ENCODE assay signal across 25 cellular contexts in genomic region chr11:531826-532511, GRCh38. TPM values are rescaled to one million over a fixed set of nuclear protein-coding genes. Genes with fewer than 3 reads are reported as not detected.
DNase-seq lines count a peak whose midpoint lies in the region; ATAC-seq, FAIRE-seq and TF ChIP-seq lines count a peak whose summit lies in the region.
"Had no signal": no experiment of that assay in that cellular context is flagged by ENCODE, and none has a peak within 500 bp of the region (broad histone marks: within the 10 kb centered on the region; RNA-seq: fewer than 3 reads in every experiment).

No MANE protein-coding gene starts in this region.

- H4K20me1 ChIP-seq in HepG2 (ENCODE audit: insufficient read depth, low read length): no peaks in the 10 kb centered on the region; the same call in 1 of the 2 replicates

- ATAC-seq in HepG2 (no peak), right lobe of liver (no peak), left lobe of liver (no peak), HG02642 (IDR thresholded peaks at IDR 0.05; ENCODE audit: poor library complexity, unreplicated experiment) (no peak)
- ATAC-seq: stimulated activated naive CD8-positive, alpha-beta T cell treated with anti-CD3 and anti-CD28 coated beads, Interleukin-15, amount 100 ng/mL, for 72 hours; T-helper 17 cell had no signal

- TF ChIP-seq POLR2A in HepG2 (IDR thresholded peaks at IDR 0.05; ENCODE audit: insufficient read depth in 1 of 2, low read depth in 2 of 2, low read length in 2 of 2): no peak
- TF ChIP-seq POLR2A in right lobe of liver (IDR thresholded peaks at IDR 0.05): no peak

- CTCF ChIA-PET in HepG2 (lab: Yijun Ruan, JAX; ENCODE audit: low intra/inter-chr PET ratio, low total read pairs): no interaction called here

- no TSS peak for BruUV-seq in HepG2 (replicated peaks; lab: Mats Ljungman, UMichigan)

- H3K36me3 Mint-ChIP-seq in activated T-helper 1 cell treated with anti-CD3 and anti-CD28 coated beads, Interleukin-12 subunit alpha, Interleukin-12 subunit beta, Interleukin-2, Interleukin-4 antibody, amounts not matched to agents 30 ng/mL and 10 ng/mL and 1 ng/mL, durations not matched to agents 14 hours and 24 hours and 36 hours (ENCODE audit: low read depth): peaks cover 2% of the 10 kb centered on the region

- no peak overlapping the region for H2AFZ ChIP-seq in HepG2 (ENCODE audit: low read length)

- WGBS in HepG2 (ENCODE audit: low lambda C conversion rate): 94% methylated on average over 13 of the region's 20 CpGs
- WGBS in right lobe of liver (ENCODE audit: insufficient coverage, low coverage, low lambda C conversion rate, missing lambda C conversion rate): 61% methylated on average over 6 of the region's 20 CpGs

- DNase-seq in HepG2 (ENCODE audit: low spot score): no peak
- DNase-seq in right lobe of liver: no peak
- DNase-seq in activated T-helper 1 cell treated with anti-CD3 and anti-CD28 coated beads, Interleukin-12 subunit alpha, Interleukin-12 subunit beta, Interleukin-2, Interleukin-4 antibody, amounts not matched to agents 30 ng/mL and 10 ng/mL and 1 ng/mL, durations not matched to agents 14 hours and 24 hours and 36 hours (ENCODE audit: low spot score): no peak
- peak; percentile 42 for DNase-seq in left lobe of liver (ENCODE audit: low spot score)
- DNase-seq in GM10266 (ENCODE audit: extremely low spot score): no peak
- DNase-seq in cerebellum (ENCODE audit: low spot score): no peak
- DNase-seq: ACHN; activated CD8-positive, alpha-beta memory T cell treated with anti-CD3 and anti-CD28 coated beads for 24 hours; activated naive CD4-positive, alpha-beta T cell; DMS79 treated with DMSO at 0.1 percent for 48 hours; HCEC 1CT; NCI-H146; NCI-H446 treated with DMSO at 0.1 percent for 48 hours; NCI-H82; stimulated activated naive CD8-positive, alpha-beta T cell treated with anti-CD3 and anti-CD28 coated beads, Interleukin-15, amount 100 ng/mL, for 72 hours; T-helper 17 cell had no signal

- no peak overlapping the region for H3K4me2 ChIP-seq in HepG2 (ENCODE audit: low read depth, low read length)

- TF ChIP-seq CTCF in HepG2 (CRISPR knock-in tag; IDR thresholded peaks at IDR 0.05): no peak
- no peak for TF ChIP-seq CTCF in right lobe of liver (IDR thresholded peaks at IDR 0.05)
- no peak for TF ChIP-seq CTCF in GM10266 (IDR thresholded peaks at IDR 0.05; ENCODE audit: control insufficient read depth, insufficient read depth, low read depth, missing control alignments)

- H3K9me3 ChIP-seq in HepG2 (ENCODE audit: low read length) (no peaks in the 10 kb centered on the region), right lobe of liver (no peaks in the 10 kb centered on the region)
- H3K9me3 ChIP-seq: Caco-2 had no signal

- no peak overlapping the region for H3K9ac ChIP-seq in HepG2 (ENCODE audit: insufficient read depth, low read depth, low read length)

- in situ Hi-C loops in HepG2 (cut with HindIII; ENCODE audit: extremely low pct_ligation_motif_present, low pct_unique_long_range_greater_than_20kb): no loop called here

- H3K27me3 ChIP-seq in HepG2 (ENCODE audit: control insufficient read depth in 1 of 2, insufficient read depth in 2 of 2, low read length in 2 of 2) (no peaks in the 10 kb centered on the region), right lobe of liver (no peaks in the 10 kb centered on the region)

- H3K36me3 ChIP-seq in HepG2 (replicated peaks in 1 of 2; ENCODE audit: control insufficient read depth in 1 of 2, insufficient read depth in 2 of 2, low read length in 2 of 2) (peaks cover 10 to 19% of the 10 kb centered on the region in 2 experiments; a peak in 4 of 5 replicates), right lobe of liver (peaks cover 0 to 9% (median 0%) of the 10 kb centered on the region in 4 donors)

- H3K4me3 Mint-ChIP-seq in activated T-helper 1 cell treated with anti-CD3 and anti-CD28 coated beads, Interleukin-12 subunit alpha, Interleukin-12 subunit beta, Interleukin-2, Interleukin-4 antibody, amounts not matched to agents 30 ng/mL and 10 ng/mL and 1 ng/mL, durations not matched to agents 14 hours and 24 hours and 36 hours: peak overlapping the region; percentile 58
- H3K4me3 Mint-ChIP-seq: T-helper 17 cell had no signal

- no peaks in the 10 kb centered on the region for H3K9me3 Mint-ChIP-seq in activated T-helper 1 cell treated with anti-CD3 and anti-CD28 coated beads, Interleukin-12 subunit alpha, Interleukin-12 subunit beta, Interleukin-2, Interleukin-4 antibody, amounts not matched to agents 30 ng/mL and 10 ng/mL and 1 ng/mL, durations not matched to agents 14 hours and 24 hours and 36 hours
- H3K9me3 Mint-ChIP-seq: stimulated activated naive CD8-positive, alpha-beta T cell treated with anti-CD3 and anti-CD28 coated beads, Interleukin-15, amount 100 ng/mL, for 72 hours had no signal

- POLR2A ChIA-PET in HepG2 (lab: Yijun Ruan, JAX): no interaction called here

- no peak overlapping the region for H3K27ac Mint-ChIP-seq in activated T-helper 1 cell treated with anti-CD3 and anti-CD28 coated beads, Interleukin-12 subunit alpha, Interleukin-12 subunit beta, Interleukin-2, Interleukin-4 antibody, amounts not matched to agents 30 ng/mL and 10 ng/mL and 1 ng/mL, durations not matched to agents 14 hours and 24 hours and 36 hours
- H3K27ac Mint-ChIP-seq: progenitor cell of endocrine pancreas, T-helper 17 cell had no signal

- TF ChIP-seq EP300 in HepG2 (IDR thresholded peaks at IDR 0.05; ENCODE audit: low read depth in 2 of 2, low read length in 2 of 2) (no peak), HepG2 (CRISPR knock-in tag; IDR thresholded peaks at IDR 0.05; ENCODE audit: borderline replicate concordance) (no peak)

- H3K4me1 ChIP-seq in HepG2 (ENCODE audit: insufficient read depth, low read length) (peaks cover 18% of the 10 kb centered on the region), right lobe of liver (peaks cover 0 to 19% (median 3%) of the 10 kb centered on the region in 4 donors)
- H3K4me1 ChIP-seq: Caco-2 had no signal

- intact Hi-C loops in HepG2 (cut with micrococcal nuclease; ENCODE audit: unreplicated experiment) (no loop called here), right lobe of liver (cut with DNase I) (no loop called here)
- intact Hi-C loops in activated T-helper 1 cell treated with anti-CD3 and anti-CD28 coated beads, Interleukin-12 subunit alpha, Interleukin-12 subunit beta, Interleukin-2, Interleukin-4 antibody, amounts not matched to agents 30 ng/mL and 10 ng/mL and 1 ng/mL, durations not matched to agents 14 hours and 24 hours and 36 hours (cut with micrococcal nuclease): no loop called here

- H3K27me3 Mint-ChIP-seq in activated T-helper 1 cell treated with anti-CD3 and anti-CD28 coated beads, Interleukin-12 subunit alpha, Interleukin-12 subunit beta, Interleukin-2, Interleukin-4 antibody, amounts not matched to agents 30 ng/mL and 10 ng/mL and 1 ng/mL, durations not matched to agents 14 hours and 24 hours and 36 hours (ENCODE audit: insufficient read depth): no peaks in the 10 kb centered on the region
- H3K27me3 Mint-ChIP-seq: progenitor cell of endocrine pancreas; stimulated activated naive CD8-positive, alpha-beta T cell treated with anti-CD3 and anti-CD28 coated beads, Interleukin-15, amount 100 ng/mL, for 72 hours; T-helper 17 cell had no signal

- H3K79me2 ChIP-seq in HepG2 (ENCODE audit: insufficient read depth, low read length): peaks cover 4% of the 10 kb centered on the region

- H3K4me3 ChIP-seq in HepG2 (replicated peaks in 1 of 3; ENCODE audit: insufficient read depth in 1 of 3, low read depth in 2 of 3, low read length in 3 of 3) (no peak overlapping the region), right lobe of liver (no peak overlapping the region)
- H3K4me3 ChIP-seq: lung, SK-N-MC had no signal

- FAIRE-seq in HepG2 (lab: Jason Lieb, UNC): no peak
- FAIRE-seq: GM18507, HTR-8/SVneo, keratinocyte had no signal

- TF ChIP-seq RAD21 in HepG2 (CRISPR knock-in tag; IDR thresholded peaks at IDR 0.05): no peak

- peaks cover 9% of the 10 kb centered on the region for H3K4me1 Mint-ChIP-seq in activated T-helper 1 cell treated with anti-CD3 and anti-CD28 coated beads, Interleukin-12 subunit alpha, Interleukin-12 subunit beta, Interleukin-2, Interleukin-4 antibody, amounts not matched to agents 30 ng/mL and 10 ng/mL and 1 ng/mL, durations not matched to agents 14 hours and 24 hours and 36 hours (ENCODE audit: low read depth)

- H3K27ac ChIP-seq in HepG2 (ENCODE audit: extremely low read length, insufficient read depth, low read length): no peak overlapping the region
- H3K27ac ChIP-seq in right lobe of liver: no peak overlapping the region
- H3K27ac ChIP-seq: SK-N-MC had no signal

RNA-seq across cellular contexts. Expression of gene HRAS, which starts 3.4 kb away (rescaled TPM):
- 47.5 and 50.0 TPM in 2 replicates for total RNA-seq in HepG2 (2016; rRNA removed; fragmentation: Illumina TruSeq; extraction: Trizol)
- total RNA-seq in HepG2 (2016; cell fraction: cytosol; rRNA removed; fragmentation: Illumina TruSeq; extraction: Trizol; ENCODE audit: low read depth): 97.1 and 126 TPM in 2 replicates
- 35.7 and 53.4 TPM in 2 replicates for total RNA-seq in HepG2 (2016; cell fraction: insoluble cytoplasmic fraction; rRNA removed; fragmentation: Illumina TruSeq; extraction: Trizol)
- total RNA-seq in HepG2 (2016; cell fraction: membrane; rRNA removed; fragmentation: Illumina TruSeq; extraction: Trizol): 106 and 128 TPM in 2 replicates
- total RNA-seq in HepG2 (2016; cell fraction: nucleus; rRNA removed; fragmentation: Illumina TruSeq; extraction: Trizol): 23.1 and 23.7 TPM in 2 replicates
- polyA plus RNA-seq in HepG2 (2011; rRNA removed): 32.9 TPM in 2 replicates
- polyA plus RNA-seq in HepG2 (2011; cell fraction: cytosol; rRNA removed): 29.5 and 42.1 TPM in 2 replicates
- polyA plus RNA-seq in HepG2 (2011; cell fraction: nucleus; rRNA removed): 62.4 and 65.1 TPM in 2 replicates
- polyA plus RNA-seq in HepG2 (2012): 15.4 and 32.7 TPM in 2 replicates
- 120 and 151 TPM in 2 replicates for polyA plus RNA-seq in HepG2 (2016; cell fraction: cytosol; fragmentation: Illumina TruSeq; extraction: Trizol; ENCODE audit: low read depth)
- polyA plus RNA-seq in HepG2 (2016; cell fraction: insoluble cytoplasmic fraction; fragmentation: Illumina TruSeq; extraction: Trizol; ENCODE audit: low read depth): 33.8 and 38.7 TPM in 2 replicates
- polyA plus RNA-seq in HepG2 (2016; cell fraction: membrane; fragmentation: Illumina TruSeq; extraction: Trizol; ENCODE audit: low read depth): 96.2 and 121 TPM in 2 replicates
- 47.3 and 47.4 TPM in 2 replicates for polyA plus RNA-seq in HepG2 (2016; cell fraction: nucleus; fragmentation: Illumina TruSeq; extraction: Trizol; ENCODE audit: insufficient read depth, low read depth)
- polyA minus RNA-seq in HepG2 (2011; rRNA and poly(A)+ RNA removed; ENCODE audit: low replicate concordance): 29.8 and 71.6 TPM in 2 replicates
- 8.5 and 9.0 TPM in 2 replicates for polyA minus RNA-seq in HepG2 (2011; cell fraction: cytosol; rRNA and poly(A)+ RNA removed)
- 5.8 and 11.4 TPM in 2 replicates for polyA minus RNA-seq in HepG2 (2011; cell fraction: nucleus; rRNA and poly(A)+ RNA removed)
- total RNA-seq in right lobe of liver: 10 to 100 TPM in 5 of 6 experiments, 1 to 10 TPM in 1; 7.6 to 20.9 (median 14.8) TPM
- 76.6 and 88.7 TPM in 2 replicates for total RNA-seq in activated T-helper 1 cell treated with anti-CD3 and anti-CD28 coated beads, Interleukin-12 subunit alpha, Interleukin-12 subunit beta, Interleukin-2, Interleukin-4 antibody, amounts not matched to agents 30 ng/mL and 10 ng/mL and 1 ng/mL, durations not matched to agents 14 hours and 24 hours and 36 hours
- 12.9 TPM for total RNA-seq in left lobe of liver
- 16.2 TPM for total RNA-seq in cerebellum

RNA-seq across cellular contexts. Expression of gene LRRC56, which starts 5.4 kb away (rescaled TPM):
- total RNA-seq in HepG2 (2016; rRNA removed; fragmentation: Illumina TruSeq; extraction: Trizol) (0.08 and 0.11 TPM in 2 replicates), right lobe of liver (1 to 10 TPM in 1 of 6 experiments, under 1 TPM in 4, not detected in 1; 0.12 to 1.1 (median 0.71) TPM), left lobe of liver (0.93 TPM), cerebellum (1.5 TPM)
- total RNA-seq in HepG2 (2016; cell fraction: cytosol; rRNA removed; fragmentation: Illumina TruSeq; extraction: Trizol; ENCODE audit: low read depth): 0.10 TPM in 1 of 2 replicates, not detected in the other
- total RNA-seq in HepG2 (2016; cell fraction: insoluble cytoplasmic fraction; rRNA removed; fragmentation: Illumina TruSeq; extraction: Trizol): 0.09 TPM in 2 replicates
- 0.06 and 0.07 TPM in 2 replicates for total RNA-seq in HepG2 (2016; cell fraction: membrane; rRNA removed; fragmentation: Illumina TruSeq; extraction: Trizol)
- not detected in 2 replicates for total RNA-seq in HepG2 (2016; cell fraction: nucleus; rRNA removed; fragmentation: Illumina TruSeq; extraction: Trizol)
- 0.29 and 0.46 TPM in 2 replicates for polyA plus RNA-seq in HepG2 (2011; rRNA removed)
- polyA plus RNA-seq in HepG2 (2011; cell fraction: cytosol; rRNA removed): 0.21 and 0.22 TPM in 2 replicates
- 3.4 and 3.8 TPM in 2 replicates for polyA plus RNA-seq in HepG2 (2011; cell fraction: nucleus; rRNA removed)
- polyA plus RNA-seq in HepG2 (2012): 0.34 and 0.59 TPM in 2 replicates
- polyA plus RNA-seq in HepG2 (2016; cell fraction: cytosol; fragmentation: Illumina TruSeq; extraction: Trizol; ENCODE audit: low read depth): 0.05 TPM in 1 of 2 replicates, not detected in the other
- 0.19 TPM in 1 of 2 replicates, not detected in the other for polyA plus RNA-seq in HepG2 (2016; cell fraction: insoluble cytoplasmic fraction; fragmentation: Illumina TruSeq; extraction: Trizol; ENCODE audit: low read depth)
- 0.10 TPM in 1 of 2 replicates, not detected in the other for polyA plus RNA-seq in HepG2 (2016; cell fraction: membrane; fragmentation: Illumina TruSeq; extraction: Trizol; ENCODE audit: low read depth)
- 0.37 and 0.44 TPM in 2 replicates for polyA plus RNA-seq in HepG2 (2016; cell fraction: nucleus; fragmentation: Illumina TruSeq; extraction: Trizol; ENCODE audit: insufficient read depth, low read depth)
- polyA minus RNA-seq in HepG2 (2011; rRNA and poly(A)+ RNA removed; ENCODE audit: low replicate concordance): 0.20 and 0.56 TPM in 2 replicates
- polyA minus RNA-seq in HepG2 (2011; cell fraction: cytosol; rRNA and poly(A)+ RNA removed): 0.30 TPM in 1 of 2 replicates, not detected in the other
- polyA minus RNA-seq in HepG2 (2011; cell fraction: nucleus; rRNA and poly(A)+ RNA removed): 0.37 and 0.64 TPM in 2 replicates
- 1.8 and 2.2 TPM in 2 replicates for total RNA-seq in activated T-helper 1 cell treated with anti-CD3 and anti-CD28 coated beads, Interleukin-12 subunit alpha, Interleukin-12 subunit beta, Interleukin-2, Interleukin-4 antibody, amounts not matched to agents 30 ng/mL and 10 ng/mL and 1 ng/mL, durations not matched to agents 14 hours and 24 hours and 36 hours
- total RNA-seq: RPMI7951 had no signal

RNA-seq across cellular contexts. Expression of gene RNH1, which starts 24.9 kb away (rescaled TPM):
- total RNA-seq in HepG2 (2016; rRNA removed; fragmentation: Illumina TruSeq; extraction: Trizol) (74.1 and 81.3 TPM in 2 replicates), right lobe of liver (100 to 1,000 TPM in 2 of 6 experiments, 10 to 100 TPM in 4; 66.4 to 135 (median 76.2) TPM), left lobe of liver (85.4 TPM), cerebellum (33.9 TPM)
- 28.3 and 31.4 TPM in 2 replicates for total RNA-seq in HepG2 (2016; cell fraction: cytosol; rRNA removed; fragmentation: Illumina TruSeq; extraction: Trizol; ENCODE audit: low read depth)
- total RNA-seq in HepG2 (2016; cell fraction: insoluble cytoplasmic fraction; rRNA removed; fragmentation: Illumina TruSeq; extraction: Trizol): 73.0 and 77.2 TPM in 2 replicates
- 30.6 and 37.6 TPM in 2 replicates for total RNA-seq in HepG2 (2016; cell fraction: membrane; rRNA removed; fragmentation: Illumina TruSeq; extraction: Trizol)
- 39.1 and 43.2 TPM in 2 replicates for total RNA-seq in HepG2 (2016; cell fraction: nucleus; rRNA removed; fragmentation: Illumina TruSeq; extraction: Trizol)
- 36.0 and 51.4 TPM in 2 replicates for polyA plus RNA-seq in HepG2 (2011; rRNA removed)
- polyA plus RNA-seq in HepG2 (2011; cell fraction: cytosol; rRNA removed): 30.1 and 56.0 TPM in 2 replicates
- 135 and 166 TPM in 2 replicates for polyA plus RNA-seq in HepG2 (2011; cell fraction: nucleus; rRNA removed)
- polyA plus RNA-seq in HepG2 (2012): 42.4 and 61.5 TPM in 2 replicates
- 14.2 and 15.8 TPM in 2 replicates for polyA plus RNA-seq in HepG2 (2016; cell fraction: cytosol; fragmentation: Illumina TruSeq; extraction: Trizol; ENCODE audit: low read depth)
- 62.8 and 84.3 TPM in 2 replicates for polyA plus RNA-seq in HepG2 (2016; cell fraction: insoluble cytoplasmic fraction; fragmentation: Illumina TruSeq; extraction: Trizol; ENCODE audit: low read depth)
- polyA plus RNA-seq in HepG2 (2016; cell fraction: membrane; fragmentation: Illumina TruSeq; extraction: Trizol; ENCODE audit: low read depth): 21.1 and 22.9 TPM in 2 replicates
- polyA plus RNA-seq in HepG2 (2016; cell fraction: nucleus; fragmentation: Illumina TruSeq; extraction: Trizol; ENCODE audit: insufficient read depth, low read depth): 61.8 and 67.0 TPM in 2 replicates
- 72.2 and 124 TPM in 2 replicates for polyA minus RNA-seq in HepG2 (2011; rRNA and poly(A)+ RNA removed; ENCODE audit: low replicate concordance)
- 42.7 and 46.3 TPM in 2 replicates for polyA minus RNA-seq in HepG2 (2011; cell fraction: cytosol; rRNA and poly(A)+ RNA removed)
- 49.1 and 49.3 TPM in 2 replicates for polyA minus RNA-seq in HepG2 (2011; cell fraction: nucleus; rRNA and poly(A)+ RNA removed)
- total RNA-seq in activated T-helper 1 cell treated with anti-CD3 and anti-CD28 coated beads, Interleukin-12 subunit alpha, Interleukin-12 subunit beta, Interleukin-2, Interleukin-4 antibody, amounts not matched to agents 30 ng/mL and 10 ng/mL and 1 ng/mL, durations not matched to agents 14 hours and 24 hours and 36 hours: 123 and 126 TPM in 2 replicates

RNA-seq across cellular contexts. Expression of gene LMNTD2, which starts 28.6 kb away (rescaled TPM):
- total RNA-seq in HepG2 (2016; rRNA removed; fragmentation: Illumina TruSeq; extraction: Trizol): 0.25 and 1.1 TPM in 2 replicates
- 0.40 and 0.44 TPM in 2 replicates for total RNA-seq in HepG2 (2016; cell fraction: cytosol; rRNA removed; fragmentation: Illumina TruSeq; extraction: Trizol; ENCODE audit: low read depth)
- total RNA-seq in HepG2 (2016; cell fraction: insoluble cytoplasmic fraction; rRNA removed; fragmentation: Illumina TruSeq; extraction: Trizol): 0.45 and 1.1 TPM in 2 replicates
- 0.79 and 1.3 TPM in 2 replicates for total RNA-seq in HepG2 (2016; cell fraction: membrane; rRNA removed; fragmentation: Illumina TruSeq; extraction: Trizol)
- 1.3 and 1.7 TPM in 2 replicates for total RNA-seq in HepG2 (2016; cell fraction: nucleus; rRNA removed; fragmentation: Illumina TruSeq; extraction: Trizol)
- 3.1 and 3.6 TPM in 2 replicates for polyA plus RNA-seq in HepG2 (2011; rRNA removed)
- polyA plus RNA-seq in HepG2 (2011; cell fraction: cytosol; rRNA removed): 1.1 and 2.2 TPM in 2 replicates
- 50.0 and 60.4 TPM in 2 replicates for polyA plus RNA-seq in HepG2 (2011; cell fraction: nucleus; rRNA removed)
- 1.3 and 1.4 TPM in 2 replicates for polyA plus RNA-seq in HepG2 (2012)
- polyA plus RNA-seq in HepG2 (2016; cell fraction: cytosol; fragmentation: Illumina TruSeq; extraction: Trizol; ENCODE audit: low read depth): 0.53 and 0.78 TPM in 2 replicates
- polyA plus RNA-seq in HepG2 (2016; cell fraction: insoluble cytoplasmic fraction; fragmentation: Illumina TruSeq; extraction: Trizol; ENCODE audit: low read depth): 0.42 and 0.68 TPM in 2 replicates
- 0.96 and 1.2 TPM in 2 replicates for polyA plus RNA-seq in HepG2 (2016; cell fraction: membrane; fragmentation: Illumina TruSeq; extraction: Trizol; ENCODE audit: low read depth)
- polyA plus RNA-seq in HepG2 (2016; cell fraction: nucleus; fragmentation: Illumina TruSeq; extraction: Trizol; ENCODE audit: insufficient read depth, low read depth): 3.7 and 5.0 TPM in 2 replicates
- 0.51 and 0.96 TPM in 2 replicates for polyA minus RNA-seq in HepG2 (2011; rRNA and poly(A)+ RNA removed; ENCODE audit: low replicate concordance)
- polyA minus RNA-seq in HepG2 (2011; cell fraction: cytosol; rRNA and poly(A)+ RNA removed): 0.88 and 1.4 TPM in 2 replicates
- 2.6 and 3.1 TPM in 2 replicates for polyA minus RNA-seq in HepG2 (2011; cell fraction: nucleus; rRNA and poly(A)+ RNA removed)
- total RNA-seq in right lobe of liver: 10 to 100 TPM in 1 of 6 experiments, 1 to 10 TPM in 5; 4.7 to 14.7 (median 7.9) TPM
- total RNA-seq in activated T-helper 1 cell treated with anti-CD3 and anti-CD28 coated beads, Interleukin-12 subunit alpha, Interleukin-12 subunit beta, Interleukin-2, Interleukin-4 antibody, amounts not matched to agents 30 ng/mL and 10 ng/mL and 1 ng/mL, durations not matched to agents 14 hours and 24 hours and 36 hours: 0.47 and 0.64 TPM in 2 replicates
- total RNA-seq in left lobe of liver: 13.4 TPM
- not detected for total RNA-seq in cerebellum

RNA-seq across cellular contexts. Expression of gene RASSF7, which starts 28.8 kb away (rescaled TPM):
- total RNA-seq in HepG2 (2016; rRNA removed; fragmentation: Illumina TruSeq; extraction: Trizol) (13.1 and 20.2 TPM in 2 replicates), right lobe of liver (10 to 100 TPM; 20.5 to 61.1 (median 39.5) TPM), left lobe of liver (36.6 TPM), cerebellum (10.3 TPM)
- 5.4 and 5.7 TPM in 2 replicates for total RNA-seq in HepG2 (2016; cell fraction: cytosol; rRNA removed; fragmentation: Illumina TruSeq; extraction: Trizol; ENCODE audit: low read depth)
- 13.3 and 19.7 TPM in 2 replicates for total RNA-seq in HepG2 (2016; cell fraction: insoluble cytoplasmic fraction; rRNA removed; fragmentation: Illumina TruSeq; extraction: Trizol)
- 10.8 and 11.9 TPM in 2 replicates for total RNA-seq in HepG2 (2016; cell fraction: membrane; rRNA removed; fragmentation: Illumina TruSeq; extraction: Trizol)
- total RNA-seq in HepG2 (2016; cell fraction: nucleus; rRNA removed; fragmentation: Illumina TruSeq; extraction: Trizol): 16.7 and 17.2 TPM in 2 replicates
- 28.6 and 36.4 TPM in 2 replicates for polyA plus RNA-seq in HepG2 (2011; rRNA removed)
- polyA plus RNA-seq in HepG2 (2011; cell fraction: cytosol; rRNA removed): 22.3 and 49.0 TPM in 2 replicates
- 139 and 165 TPM in 2 replicates for polyA plus RNA-seq in HepG2 (2011; cell fraction: nucleus; rRNA removed)
- 8.9 and 12.6 TPM in 2 replicates for polyA plus RNA-seq in HepG2 (2012)
- 4.7 and 6.0 TPM in 2 replicates for polyA plus RNA-seq in HepG2 (2016; cell fraction: cytosol; fragmentation: Illumina TruSeq; extraction: Trizol; ENCODE audit: low read depth)
- 12.3 and 15.9 TPM in 2 replicates for polyA plus RNA-seq in HepG2 (2016; cell fraction: insoluble cytoplasmic fraction; fragmentation: Illumina TruSeq; extraction: Trizol; ENCODE audit: low read depth)
- 5.9 and 7.2 TPM in 2 replicates for polyA plus RNA-seq in HepG2 (2016; cell fraction: membrane; fragmentation: Illumina TruSeq; extraction: Trizol; ENCODE audit: low read depth)
- polyA plus RNA-seq in HepG2 (2016; cell fraction: nucleus; fragmentation: Illumina TruSeq; extraction: Trizol; ENCODE audit: insufficient read depth, low read depth): 32.6 and 40.7 TPM in 2 replicates
- polyA minus RNA-seq in HepG2 (2011; rRNA and poly(A)+ RNA removed; ENCODE audit: low replicate concordance): 6.7 and 39.4 TPM in 2 replicates
- 10.4 and 10.9 TPM in 2 replicates for polyA minus RNA-seq in HepG2 (2011; cell fraction: cytosol; rRNA and poly(A)+ RNA removed)
- polyA minus RNA-seq in HepG2 (2011; cell fraction: nucleus; rRNA and poly(A)+ RNA removed): 15.2 and 17.9 TPM in 2 replicates
- 15.9 and 19.8 TPM in 2 replicates for total RNA-seq in activated T-helper 1 cell treated with anti-CD3 and anti-CD28 coated beads, Interleukin-12 subunit alpha, Interleukin-12 subunit beta, Interleukin-2, Interleukin-4 antibody, amounts not matched to agents 30 ng/mL and 10 ng/mL and 1 ng/mL, durations not matched to agents 14 hours and 24 hours and 36 hours
